Comparison of ENCODE assay signal across 27 cellular contexts in the genomic region with DNA sequence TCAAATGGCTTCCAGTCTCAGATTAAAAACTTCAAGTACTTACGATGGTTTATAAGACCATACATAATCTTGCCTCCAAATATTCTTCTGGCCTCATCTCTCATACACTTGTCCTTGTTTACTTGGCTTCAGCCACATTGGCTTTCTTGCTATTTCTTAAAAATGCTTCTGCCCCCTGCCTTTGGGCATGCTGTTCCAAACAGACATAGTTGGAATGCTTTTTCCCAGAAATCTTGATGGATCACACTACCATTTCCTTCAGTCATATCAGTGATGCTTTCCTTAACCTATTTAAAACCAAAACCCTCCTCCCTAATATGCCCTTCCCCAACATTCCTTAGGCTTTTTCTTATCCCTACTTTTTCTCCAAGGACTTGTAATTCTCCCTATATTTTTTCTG.
"Had no signal": no experiment of that assay in that cellular context is flagged by ENCODE, and none has a peak within 500 bp of the region (broad histone marks: within the 10 kb centered on the region; RNA-seq: fewer than 3 reads in every experiment).

No MANE protein-coding gene starts in this region.

- H3K27me3 Mint-ChIP-seq: effector memory CD8-positive, alpha-beta T cell; memory B cell; progenitor cell of endocrine pancreas; type B pancreatic cell had no signal

- H3K4me3 Mint-ChIP-seq: effector memory CD8-positive, alpha-beta T cell; memory B cell; mesothelial cell of epicardium; naive thymus-derived CD4-positive, alpha-beta T cell; nephron; neural progenitor cell; stimulated activated effector memory CD8-positive, alpha-beta T cell treated with anti-CD3 and anti-CD28 coated beads, Interleukin-12 subunit alpha, Interleukin-12 subunit beta, amount 100 ng/mL, for 72 hours; type B pancreatic cell had no signal

- H3K4me1 ChIP-seq: foreskin keratinocyte, neural progenitor cell, right lobe of liver, thyroid gland had no signal

- H3K27me3 ChIP-seq: foreskin keratinocyte, gastroesophageal sphincter, heart left ventricle, hepatocyte, neural progenitor cell, right lobe of liver, stomach, thyroid gland, uterus had no signal

- H3K27ac Mint-ChIP-seq: effector memory CD8-positive, alpha-beta T cell; memory B cell; mesothelial cell of epicardium; naive thymus-derived CD4-positive, alpha-beta T cell; nephron; neural progenitor cell; progenitor cell of endocrine pancreas; stimulated activated effector memory CD8-positive, alpha-beta T cell treated with anti-CD3 and anti-CD28 coated beads, Interleukin-12 subunit alpha, Interleukin-12 subunit beta, amount 100 ng/mL, for 72 hours; type B pancreatic cell had no signal

- H3K9ac ChIP-seq: neural progenitor cell, parathyroid adenoma had no signal

- FAIRE-seq: endometrium, kidney had no signal

- H3K9me3 Mint-ChIP-seq: effector memory CD8-positive, alpha-beta T cell; memory B cell; mesothelial cell of epicardium; nephron; neural progenitor cell; stimulated activated effector memory CD8-positive, alpha-beta T cell treated with anti-CD3 and anti-CD28 coated beads, Interleukin-12 subunit alpha, Interleukin-12 subunit beta, amount 100 ng/mL, for 72 hours had no signal

- H3K27ac ChIP-seq: foreskin keratinocyte, gastroesophageal sphincter, heart left ventricle, hepatocyte, neural progenitor cell, parathyroid adenoma, right lobe of liver, stomach, thyroid gland had no signal

- H3K79me2 ChIP-seq: hepatocyte, parathyroid adenoma had no signal

- DNase-seq: cortex of kidney; effector memory CD8-positive, alpha-beta T cell; foreskin keratinocyte; heart left ventricle; kidney; mucosa of descending colon; naive thymus-derived CD4-positive, alpha-beta T cell; right lobe of liver; stimulated activated CD4-positive, alpha-beta T cell treated with anti-CD3 and anti-CD28 coated beads, Interleukin-2, amount 100 ng/mL, for 24 hours; stimulated activated CD4-positive, alpha-beta T cell treated with anti-CD3 and anti-CD28 coated beads, Interleukin-4, amount 100 ng/mL, for 24 hours; stimulated activated naive CD4-positive, alpha-beta T cell treated with Interleukin-2 at 50 U/mL for 16 hours; stomach; thyroid gland; uterus had no signal

- H3K36me3 ChIP-seq: gastroesophageal sphincter, heart left ventricle, neural progenitor cell, right lobe of liver, stomach, thyroid gland, uterus had no signal

- H3K4me1 Mint-ChIP-seq: memory B cell; mesothelial cell of epicardium; nephron; neural progenitor cell; stimulated activated effector memory CD8-positive, alpha-beta T cell treated with anti-CD3 and anti-CD28 coated beads, Interleukin-12 subunit alpha, Interleukin-12 subunit beta, amount 100 ng/mL, for 72 hours had no signal

- H3K4me3 ChIP-seq: gastroesophageal sphincter, heart left ventricle, hepatocyte, lung, mucosa of descending colon, neural progenitor cell, right lobe of liver, smooth muscle cell, stomach, thyroid gland, uterus had no signal

- H3K4me2 ChIP-seq: hepatocyte, neural progenitor cell, smooth muscle cell had no signal

- H2AFZ ChIP-seq: hepatocyte, neural progenitor cell, parathyroid adenoma had no signal

- H3K9me3 ChIP-seq: gastroesophageal sphincter, heart left ventricle, mucosa of descending colon, right lobe of liver, stomach, thyroid gland, uterus had no signal

- H3K36me3 Mint-ChIP-seq: memory B cell; mesothelial cell of epicardium; naive thymus-derived CD4-positive, alpha-beta T cell; neural progenitor cell; stimulated activated effector memory CD8-positive, alpha-beta T cell treated with anti-CD3 and anti-CD28 coated beads, Interleukin-12 subunit alpha, Interleukin-12 subunit beta, amount 100 ng/mL, for 72 hours; type B pancreatic cell had no signal
